Comparison of ENCODE assay signal across 16 cellular contexts in the genomic region with DNA sequence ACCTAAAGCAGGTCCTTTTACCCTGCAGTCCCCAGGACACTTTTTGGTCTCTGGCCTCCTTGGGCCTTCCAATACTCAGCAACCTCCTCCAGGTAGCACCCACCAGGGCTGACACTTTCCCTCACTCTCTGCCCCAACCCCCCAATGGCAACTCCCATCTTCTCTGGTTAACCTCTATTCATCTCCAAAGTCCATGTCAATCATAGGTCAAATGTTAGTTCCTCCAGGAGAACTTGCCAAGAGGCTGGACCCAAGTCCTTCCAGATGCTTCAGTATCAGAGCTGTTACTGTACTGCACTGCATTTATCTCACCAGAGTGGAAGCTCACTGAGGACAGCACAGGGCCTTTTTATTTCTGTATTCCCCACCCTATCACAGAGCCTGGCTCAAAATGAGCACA.
DNase-seq lines count a peak whose midpoint lies in the region; ATAC-seq, FAIRE-seq and TF ChIP-seq lines count a peak whose summit lies in the region.
"Had no signal": no experiment of that assay in that cellular context is flagged by ENCODE, and none has a peak within 500 bp of the region (broad histone marks: within the 10 kb centered on the region; RNA-seq: fewer than 3 reads in every experiment).

No MANE protein-coding gene starts in this region.

- no peak overlapping the region for H3K27ac ChIP-seq in A549
- H3K27ac ChIP-seq in CD4-positive, alpha-beta T cell (ENCODE audit: low read depth, low read length): no peak overlapping the region
- H3K27ac ChIP-seq: tibial artery had no signal

- no peaks in the 10 kb centered on the region for H3K27me3 ChIP-seq in CD4-positive, alpha-beta T cell (ENCODE audit: control insufficient read depth, insufficient read depth, low read length)
- H3K27me3 ChIP-seq: heart right ventricle, tibial artery had no signal

- H3K4me2 ChIP-seq in A549: no peak overlapping the region

- TF ChIP-seq RAD21 in A549 (conservative IDR thresholded peaks at IDR 0.05 in 1 of 2, IDR thresholded peaks at IDR 0.05 in 1 of 2): no peak

- H3K4me3 Mint-ChIP-seq in CD4-positive, alpha-beta T cell: peak overlapping the region; percentile 62
- no peak overlapping the region for H3K4me3 Mint-ChIP-seq in activated CD8-positive, alpha-beta T cell treated with anti-CD3 and anti-CD28 coated beads for 36 hours
- H3K4me3 Mint-ChIP-seq in glutamatergic neuron (ENCODE audit: unreplicated experiment): no peak overlapping the region
- no peak overlapping the region for H3K4me3 Mint-ChIP-seq in progenitor cell of endocrine pancreas (ENCODE audit: low read depth)
- H3K4me3 Mint-ChIP-seq in activated T-helper 1 cell treated with anti-CD3 and anti-CD28 coated beads, Interleukin-12 subunit alpha, Interleukin-12 subunit beta, Interleukin-2, Interleukin-4 antibody, amounts not matched to agents 30 ng/mL and 10 ng/mL and 1 ng/mL, durations not matched to agents 14 hours and 24 hours and 36 hours: no peak overlapping the region

- peak overlapping the region; percentile 79 for H3K27ac Mint-ChIP-seq in CD4-positive, alpha-beta T cell
- peak overlapping the region; percentile 99 for H3K27ac Mint-ChIP-seq in activated CD8-positive, alpha-beta T cell treated with anti-CD3 and anti-CD28 coated beads for 36 hours
- H3K27ac Mint-ChIP-seq in glutamatergic neuron (ENCODE audit: unreplicated experiment) (peak overlapping the region; percentile 18), progenitor cell of endocrine pancreas (no peak overlapping the region)
- H3K27ac Mint-ChIP-seq in activated T-helper 1 cell treated with anti-CD3 and anti-CD28 coated beads, Interleukin-12 subunit alpha, Interleukin-12 subunit beta, Interleukin-2, Interleukin-4 antibody, amounts not matched to agents 30 ng/mL and 10 ng/mL and 1 ng/mL, durations not matched to agents 14 hours and 24 hours and 36 hours: no peak overlapping the region

- H3K27me3 Mint-ChIP-seq in CD4-positive, alpha-beta T cell: no peaks in the 10 kb centered on the region
- no peaks in the 10 kb centered on the region for H3K27me3 Mint-ChIP-seq in activated CD8-positive, alpha-beta T cell treated with anti-CD3 and anti-CD28 coated beads for 36 hours
- peaks cover 1% of the 10 kb centered on the region for H3K27me3 Mint-ChIP-seq in glutamatergic neuron (ENCODE audit: unreplicated experiment)
- H3K27me3 Mint-ChIP-seq in progenitor cell of endocrine pancreas: no peaks in the 10 kb centered on the region
- H3K27me3 Mint-ChIP-seq in activated T-helper 1 cell treated with anti-CD3 and anti-CD28 coated beads, Interleukin-12 subunit alpha, Interleukin-12 subunit beta, Interleukin-2, Interleukin-4 antibody, amounts not matched to agents 30 ng/mL and 10 ng/mL and 1 ng/mL, durations not matched to agents 14 hours and 24 hours and 36 hours (ENCODE audit: insufficient read depth): no peaks in the 10 kb centered on the region

- no peak for DNase-seq in A549 (ENCODE audit: low read depth in 1 of 2, low spot score in 1 of 2)
- no peak for DNase-seq in CD4-positive, alpha-beta T cell
- DNase-seq in activated CD8-positive, alpha-beta T cell treated with anti-CD3 and anti-CD28 coated beads for 36 hours: no peak
- DNase-seq in glutamatergic neuron: no peak
- DNase-seq in progenitor cell of endocrine pancreas (ENCODE audit: low spot score, unreplicated experiment): no peak
- no peak for DNase-seq in NCI-H748 treated with DMSO at 0.1 percent for 48 hours (lab: John Stamatoyannopoulos, UW)
- no peak for DNase-seq in activated T-helper 1 cell treated with anti-CD3 and anti-CD28 coated beads, Interleukin-12 subunit alpha, Interleukin-12 subunit beta, Interleukin-2, Interleukin-4 antibody, amounts not matched to agents 30 ng/mL and 10 ng/mL and 1 ng/mL, durations not matched to agents 14 hours and 24 hours and 36 hours (ENCODE audit: low spot score)
- DNase-seq in hippocampal formation (lab: John Stamatoyannopoulos, UW): no peak
- DNase-seq: Calu3, EL, heart right ventricle, NCI-H1048, NCI-H2081, NCI-H510A, tibial artery had no signal

- H3K9me3 ChIP-seq in A549: no peaks in the 10 kb centered on the region
- no peaks in the 10 kb centered on the region for H3K9me3 ChIP-seq in CD4-positive, alpha-beta T cell (ENCODE audit: control insufficient read depth, low read length)
- H3K9me3 ChIP-seq: heart right ventricle, tibial artery had no signal

- H3K9me3 Mint-ChIP-seq in CD4-positive, alpha-beta T cell: no peaks in the 10 kb centered on the region
- H3K9me3 Mint-ChIP-seq in activated CD8-positive, alpha-beta T cell treated with anti-CD3 and anti-CD28 coated beads for 36 hours: peaks cover 15% of the 10 kb centered on the region
- H3K9me3 Mint-ChIP-seq in glutamatergic neuron (ENCODE audit: unreplicated experiment): peaks cover 2% of the 10 kb centered on the region
- no peaks in the 10 kb centered on the region for H3K9me3 Mint-ChIP-seq in progenitor cell of endocrine pancreas (ENCODE audit: low read depth)
- H3K9me3 Mint-ChIP-seq in activated T-helper 1 cell treated with anti-CD3 and anti-CD28 coated beads, Interleukin-12 subunit alpha, Interleukin-12 subunit beta, Interleukin-2, Interleukin-4 antibody, amounts not matched to agents 30 ng/mL and 10 ng/mL and 1 ng/mL, durations not matched to agents 14 hours and 24 hours and 36 hours: peaks cover 4% of the 10 kb centered on the region

- POLR2A ChIA-PET in A549 (lab: Yijun Ruan, JAX): no interaction called here
- POLR2A ChIA-PET in CD4-positive, alpha-beta T cell (lab: Charles Lee): interaction anchor here (0.7 kb wide), 1 partner anchor 68 kb away, joined by 3 read pairs; no protein-coding TSS in a partner anchor
- POLR2A ChIA-PET in activated CD8-positive, alpha-beta T cell treated with anti-CD3 and anti-CD28 coated beads for 36 hours (lab: Charles Lee): interaction anchor here (0.6 to 5.6 kb wide), 10 partner anchors 8 to 72 kb away, joined by 3 to 50 read pairs (median 6); no protein-coding TSS in a partner anchor

- TF ChIP-seq EP300 in A549 (IDR thresholded peaks at IDR 0.05): no peak

- TF ChIP-seq CTCF in A549 (IDR thresholded peaks at IDR 0.05) (no peak), glutamatergic neuron (IDR thresholded peaks at IDR 0.05; ENCODE audit: partially characterized antibody, unreplicated experiment) (no peak), progenitor cell of endocrine pancreas (IDR thresholded peaks at IDR 0.05; ENCODE audit: unreplicated experiment) (no peak)
- no peak for TF ChIP-seq CTCF in CD4-positive, alpha-beta T cell (IDR thresholded peaks at IDR 0.05)
- TF ChIP-seq CTCF in activated CD8-positive, alpha-beta T cell treated with anti-CD3 and anti-CD28 coated beads for 36 hours (IDR thresholded peaks at IDR 0.05): no peak

- H3K4me1 ChIP-seq in A549: peaks cover 51% of the 10 kb centered on the region

- H3K4me3 ChIP-seq in A549: no peak overlapping the region
- H3K4me3 ChIP-seq: heart right ventricle, tibial artery had no signal

- peaks cover 94% of the 10 kb centered on the region for H3K4me1 Mint-ChIP-seq in CD4-positive, alpha-beta T cell (ENCODE audit: low read depth)
- H3K4me1 Mint-ChIP-seq in activated CD8-positive, alpha-beta T cell treated with anti-CD3 and anti-CD28 coated beads for 36 hours (ENCODE audit: low read depth): peaks cover 87% of the 10 kb centered on the region
- H3K4me1 Mint-ChIP-seq in glutamatergic neuron (ENCODE audit: low read depth, unreplicated experiment) (peaks cover 19% of the 10 kb centered on the region), progenitor cell of endocrine pancreas (ENCODE audit: low read depth) (no peaks in the 10 kb centered on the region)
- peaks cover 79% of the 10 kb centered on the region for H3K4me1 Mint-ChIP-seq in activated T-helper 1 cell treated with anti-CD3 and anti-CD28 coated beads, Interleukin-12 subunit alpha, Interleukin-12 subunit beta, Interleukin-2, Interleukin-4 antibody, amounts not matched to agents 30 ng/mL and 10 ng/mL and 1 ng/mL, durations not matched to agents 14 hours and 24 hours and 36 hours (ENCODE audit: low read depth)

- no peak; a peak in 2 of 6 replicates for ATAC-seq in A549
- no peak for ATAC-seq in CD4-positive, alpha-beta T cell (ENCODE audit: poor library complexity)
- no peak for ATAC-seq in activated CD8-positive, alpha-beta T cell treated with anti-CD3 and anti-CD28 coated beads for 36 hours
- ATAC-seq: heart right ventricle, Right ventricle myocardium inferior had no signal

- intact Hi-C loops in CD4-positive, alpha-beta T cell (cut with DNase I, micrococcal nuclease): no loop called here
- intact Hi-C loops in activated CD8-positive, alpha-beta T cell treated with anti-CD3 and anti-CD28 coated beads for 36 hours (cut with micrococcal nuclease): no loop called here
- intact Hi-C loops in activated T-helper 1 cell treated with anti-CD3 and anti-CD28 coated beads, Interleukin-12 subunit alpha, Interleukin-12 subunit beta, Interleukin-2, Interleukin-4 antibody, amounts not matched to agents 30 ng/mL and 10 ng/mL and 1 ng/mL, durations not matched to agents 14 hours and 24 hours and 36 hours (cut with micrococcal nuclease): no loop called here

- TF ChIP-seq POLR2A in A549 (IDR thresholded peaks at IDR 0.05; ENCODE audit: low read length): no peak

- CTCF ChIA-PET in A549 (lab: Yijun Ruan, JAX): interaction anchor here (0.7 to 3.2 kb wide), 5 partner anchors 12 to 132 kb away, joined by 4 to 7 read pairs (median 5); no protein-coding TSS in a partner anchor
- CTCF ChIA-PET in CD4-positive, alpha-beta T cell (lab: Charles Lee): interaction anchor here (1.0 kb wide), 2 partner anchors 10 to 11 kb away, joined by 3 to 4 read pairs; no protein-coding TSS in a partner anchor
- CTCF ChIA-PET in activated CD8-positive, alpha-beta T cell treated with anti-CD3 and anti-CD28 coated beads for 36 hours (lab: Charles Lee): interaction anchor here (0.7 to 1.6 kb wide), 4 partner anchors 11 to 132 kb away, joined by 3 to 12 read pairs (median 4); no protein-coding TSS in a partner anchor

- H3K36me3 Mint-ChIP-seq in CD4-positive, alpha-beta T cell (ENCODE audit: low read depth): peaks cover 78% of the 10 kb centered on the region
- H3K36me3 Mint-ChIP-seq in activated CD8-positive, alpha-beta T cell treated with anti-CD3 and anti-CD28 coated beads for 36 hours (ENCODE audit: low read depth): peaks cover 43% of the 10 kb centered on the region
- no peaks in the 10 kb centered on the region for H3K36me3 Mint-ChIP-seq in glutamatergic neuron (ENCODE audit: unreplicated experiment)
- no peaks in the 10 kb centered on the region for H3K36me3 Mint-ChIP-seq in progenitor cell of endocrine pancreas (ENCODE audit: insufficient read depth)
- peaks cover 26% of the 10 kb centered on the region for H3K36me3 Mint-ChIP-seq in activated T-helper 1 cell treated with anti-CD3 and anti-CD28 coated beads, Interleukin-12 subunit alpha, Interleukin-12 subunit beta, Interleukin-2, Interleukin-4 antibody, amounts not matched to agents 30 ng/mL and 10 ng/mL and 1 ng/mL, durations not matched to agents 14 hours and 24 hours and 36 hours (ENCODE audit: low read depth)

- FAIRE-seq in A549 (lab: Jason Lieb, UNC): no peak

TF ChIP-seq in A549, 52 proteins besides CTCF, POLR2A, EP300 and RAD21:
- TF ChIP-seq CEBPB (IDR thresholded peaks at IDR 0.05) (no peak), JUNB (IDR thresholded peaks at IDR 0.05) (no peak), POLR2AphosphoS2 (conservative IDR thresholded peaks at IDR 0.05; ENCODE audit: low read length) (peak; percentile 28; the same call in 1 of the 2 replicates)

Comparison
In these comparisons a context has a peak if more than half of its experiments do, and no peak if none do; other contexts are left out.
1. H3K27ac Mint-ChIP-seq: peak in CD4-positive, alpha-beta T cell (single experiment), activated CD8-positive, alpha-beta T cell treated with anti-CD3 and anti-CD28 coated beads for 36 hours (single experiment) and glutamatergic neuron (single experiment); none in progenitor cell of endocrine pancreas (single experiment) and activated T-helper 1 cell treated with anti-CD3 and anti-CD28 coated beads, Interleukin-12 subunit alpha, Interleukin-12 subunit beta, Interleukin-2, Interleukin-4 antibody, amounts not matched to agents 30 ng/mL and 10 ng/mL and 1 ng/mL, durations not matched to agents 14 hours and 24 hours and 36 hours (single experiment).